Comparison of ENCODE assay signal across 1 cellular context in the genomic region with DNA sequence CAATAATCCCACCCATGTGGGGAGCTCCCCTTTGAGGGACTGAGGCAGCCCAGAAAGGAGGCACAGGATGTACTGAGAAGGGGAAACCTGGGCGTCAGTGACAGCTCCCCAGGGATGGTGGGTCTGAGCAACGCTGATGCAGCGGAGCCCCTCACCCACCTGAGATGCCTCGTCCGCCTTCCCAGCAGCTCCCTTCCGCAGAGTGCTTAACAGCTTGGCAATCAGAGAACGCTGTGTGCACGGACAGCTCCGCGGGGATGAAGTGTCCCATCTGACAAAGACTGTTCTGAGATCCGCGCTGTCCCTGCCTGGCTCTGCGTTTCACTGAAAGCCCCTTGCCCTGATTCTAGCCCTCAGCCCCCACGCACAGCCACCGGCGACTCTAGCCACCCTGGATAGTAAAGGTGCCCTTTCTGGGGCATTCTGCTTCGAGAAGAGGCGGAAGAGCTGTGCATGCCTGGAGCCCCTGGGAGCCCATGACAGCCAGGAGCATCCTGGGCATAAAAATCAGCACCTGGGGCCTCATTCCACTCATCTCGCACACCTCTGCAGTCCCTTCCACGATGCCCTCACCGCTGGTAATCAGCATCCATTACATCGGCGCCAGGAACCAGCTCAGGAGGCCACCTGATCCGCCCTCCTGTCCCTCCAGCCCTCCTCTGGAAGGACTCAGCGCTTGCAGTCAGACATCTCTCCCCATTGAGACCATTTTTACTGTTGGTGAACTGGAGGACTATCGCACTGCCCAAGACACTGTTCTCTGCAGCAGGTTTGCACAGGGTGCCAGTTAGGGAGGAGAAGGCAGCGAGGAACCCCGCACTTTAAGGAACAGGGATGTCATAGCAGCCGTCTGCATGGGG.
TF ChIP-seq lines count a peak whose summit lies in the region.

No MANE protein-coding gene starts in this region.

TF ChIP-seq in IMR-90, 13 proteins besides CTCF, POLR2A, EP300 and RAD21:
- TF ChIP-seq SMC3 (IDR thresholded peaks at IDR 0.05; ENCODE audit: low read depth, low read length) (no peak), CHD1 (IDR thresholded peaks at IDR 0.05; ENCODE audit: low read depth, low read length) (no peak), MXI1 (IDR thresholded peaks at IDR 0.05; ENCODE audit: borderline replicate concordance, low read depth, low read length) (no peak), RFX5 (IDR thresholded peaks at IDR 0.05; ENCODE audit: low read depth, low read length) (no peak), RCOR1 (IDR thresholded peaks at IDR 0.05; ENCODE audit: insufficient replicate concordance, low read length) (no peak), CEBPB (IDR thresholded peaks at IDR 0.05; ENCODE audit: low read depth, low read length) (no peak), MAFK (IDR thresholded peaks at IDR 0.05; ENCODE audit: low read depth, low read length) (no peak), BHLHE40 (IDR thresholded peaks at IDR 0.05; ENCODE audit: low read depth, low read length) (no peak), FOS (IDR thresholded peaks at IDR 0.05; ENCODE audit: low read depth, low read length) (no peak)
- TF ChIP-seq, protein P1, sequence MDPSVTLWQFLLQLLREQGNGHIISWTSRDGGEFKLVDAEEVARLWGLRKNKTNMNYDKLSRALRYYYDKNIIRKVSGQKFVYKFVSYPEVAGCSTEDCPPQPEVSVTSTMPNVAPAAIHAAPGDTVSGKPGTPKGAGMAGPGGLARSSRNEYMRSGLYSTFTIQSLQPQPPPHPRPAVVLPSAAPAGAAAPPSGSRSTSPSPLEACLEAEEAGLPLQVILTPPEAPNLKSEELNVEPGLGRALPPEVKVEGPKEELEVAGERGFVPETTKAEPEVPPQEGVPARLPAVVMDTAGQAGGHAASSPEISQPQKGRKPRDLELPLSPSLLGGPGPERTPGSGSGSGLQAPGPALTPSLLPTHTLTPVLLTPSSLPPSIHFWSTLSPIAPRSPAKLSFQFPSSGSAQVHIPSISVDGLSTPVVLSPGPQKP (IDR thresholded peaks at IDR 0.05; ENCODE audit: borderline replicate concordance, low read depth, low read length) = no peak
- TF ChIP-seq, protein P2, sequence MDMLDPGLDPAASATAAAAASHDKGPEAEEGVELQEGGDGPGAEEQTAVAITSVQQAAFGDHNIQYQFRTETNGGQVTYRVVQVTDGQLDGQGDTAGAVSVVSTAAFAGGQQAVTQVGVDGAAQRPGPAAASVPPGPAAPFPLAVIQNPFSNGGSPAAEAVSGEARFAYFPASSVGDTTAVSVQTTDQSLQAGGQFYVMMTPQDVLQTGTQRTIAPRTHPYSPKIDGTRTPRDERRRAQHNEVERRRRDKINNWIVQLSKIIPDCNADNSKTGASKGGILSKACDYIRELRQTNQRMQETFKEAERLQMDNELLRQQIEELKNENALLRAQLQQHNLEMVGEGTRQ (IDR thresholded peaks at IDR 0.05; ENCODE audit: low read depth, low read length) = no peak
